12 cellular contexts compared by ENCODE assay signal in the genomic region with DNA sequence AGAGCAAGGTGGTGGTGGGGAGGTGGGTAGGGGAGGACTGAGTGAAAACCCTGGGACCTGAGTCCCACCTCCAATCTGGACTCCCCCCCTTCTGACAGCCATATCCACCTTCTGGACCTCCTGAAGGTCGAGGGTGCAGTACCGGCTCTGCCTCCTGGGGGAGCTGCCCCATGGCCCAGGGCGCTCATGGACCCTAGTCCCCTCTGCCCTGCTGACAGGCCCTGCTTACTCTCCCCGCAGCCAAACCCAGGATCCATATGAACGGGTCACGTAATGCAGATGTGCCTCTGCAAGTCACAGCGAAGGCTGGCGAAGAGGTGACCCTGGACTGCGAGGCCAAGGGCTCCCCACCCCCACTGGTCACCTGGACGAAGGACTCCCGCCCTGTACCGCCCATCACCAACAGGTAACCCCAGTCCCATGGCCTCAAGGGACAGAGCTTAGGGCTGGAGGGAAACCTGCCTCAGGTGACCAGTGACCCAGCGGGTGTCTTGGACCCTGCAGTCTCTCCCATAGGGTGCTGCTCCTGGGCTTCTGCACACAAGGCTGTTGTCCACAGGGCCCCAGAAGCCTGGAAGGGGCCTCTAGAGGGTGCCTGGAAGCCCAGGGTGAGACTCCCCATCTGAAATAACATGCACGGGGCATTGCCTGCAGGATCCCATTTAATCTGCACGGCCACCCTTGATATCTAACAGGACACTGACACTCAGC.
DNase-seq lines count a peak whose midpoint lies in the region; ATAC-seq and TF ChIP-seq lines count a peak whose summit lies in the region.
"Had no signal": no experiment of that assay in that cellular context is flagged by ENCODE, and none has a peak within 500 bp of the region (broad histone marks: within the 10 kb centered on the region; RNA-seq: fewer than 3 reads in every experiment).

No MANE protein-coding gene starts in this region.

- H3K4me1 ChIP-seq in cardiac muscle cell (ENCODE audit: low read depth), result no peaks in the 10 kb centered on the region
- peaks cover 2% of the 10 kb centered on the region for H3K4me1 ChIP-seq in right cardiac atrium (ENCODE audit: control insufficient read depth, insufficient read depth, low read length)
- no peaks in the 10 kb centered on the region for H3K4me1 ChIP-seq in upper lobe of right lung

- DNase-seq in cardiac muscle cell (ENCODE audit: low read depth in 1 of 2, low spot score in 1 of 2) (peak in 1 of 2 donors; percentile 36), left cardiac atrium (no peak), right cardiac atrium (peak in 2 of 3 donors; percentile 38 to 51), upper lobe of right lung (no peak), occipital lobe (lab: John Stamatoyannopoulos, UW) (no peak)
- DNase-seq: activated CD4-positive, alpha-beta T cell treated with anti-CD3 and anti-CD28 coated beads, Interleukin-2, amount 10 ng/mL, durations not matched to agents 7 days and 5 days; CD4-positive, alpha-beta T cell; central memory CD4-positive, alpha-beta T cell; NCI-H446 treated with DMSO at 0.1 percent for 48 hours had no signal

- TF ChIP-seq CTCF in cardiac muscle cell (IDR thresholded peaks at IDR 0.05; ENCODE audit: low read depth, low read length) (peak; percentile 39), upper lobe of right lung (IDR thresholded peaks at IDR 0.05) (peak; percentile 17)

- no peaks in the 10 kb centered on the region for H3K9me3 ChIP-seq in cardiac muscle cell (ENCODE audit: low read depth)
- no peaks in the 10 kb centered on the region for H3K9me3 ChIP-seq in right cardiac atrium (ENCODE audit: control insufficient read depth, low read length)
- H3K9me3 ChIP-seq in upper lobe of right lung, result no peaks in the 10 kb centered on the region

- H3K27ac ChIP-seq in cardiac muscle cell, result no peak overlapping the region
- H3K27ac ChIP-seq in right cardiac atrium (ENCODE audit: low read length), result no peak overlapping the region
- no peak overlapping the region for H3K27ac ChIP-seq in upper lobe of right lung

- H3K36me3 ChIP-seq in cardiac muscle cell, result no peaks in the 10 kb centered on the region
- H3K36me3 ChIP-seq in upper lobe of right lung, result no peaks in the 10 kb centered on the region

- intact Hi-C loops in left cardiac atrium (cut with DNase I) (no loop called here), right cardiac atrium (cut with DNase I) (no loop called here), upper lobe of right lung (cut with DNase I) (no loop called here)

- H3K4me3 ChIP-seq in cardiac muscle cell, result no peak overlapping the region
- no peak overlapping the region for H3K4me3 ChIP-seq in right cardiac atrium (ENCODE audit: low read length)
- no peak overlapping the region for H3K4me3 ChIP-seq in upper lobe of right lung

- no peaks in the 10 kb centered on the region for H3K27me3 ChIP-seq in cardiac muscle cell
- H3K27me3 ChIP-seq in right cardiac atrium (ENCODE audit: control insufficient read depth, insufficient read depth), result no peaks in the 10 kb centered on the region
- H3K27me3 ChIP-seq in upper lobe of right lung, result peaks cover 37% of the 10 kb centered on the region

- ATAC-seq in left cardiac atrium (no peak), SK-N-SH treated with all-trans-retinoic acid at 6 μM for 48 hours (peak; percentile 42), right cardiac atrium (no peak), upper lobe of right lung (no peak), GM18517 (IDR thresholded peaks at IDR 0.05; ENCODE audit: unreplicated experiment) (no peak), GM19324 (IDR thresholded peaks at IDR 0.05; ENCODE audit: low FRiP score, unreplicated experiment) (no peak)

- 81% methylated on average over 15 of the region's 15 CpGs for WGBS in right cardiac atrium

TF ChIP-seq in SK-N-SH treated with all-trans-retinoic acid at 6 μM for 48 hours, 23 proteins besides CTCF, POLR2A, EP300 and RAD21:
- TF ChIP-seq ZC3H10 (CRISPR knock-in tag; IDR thresholded peaks at IDR 0.05), result no peak
- no peak for TF ChIP-seq PATZ1 (CRISPR knock-in tag; IDR thresholded peaks at IDR 0.05; ENCODE audit: borderline replicate concordance)
- TF ChIP-seq ZNF70 (CRISPR knock-in tag; IDR thresholded peaks at IDR 0.05), result no peak
- no peak for TF ChIP-seq ZNF565 (CRISPR knock-in tag; conservative IDR thresholded peaks at IDR 0.05; ENCODE audit: low read depth)
- TF ChIP-seq ZNF8 (CRISPR knock-in tag; IDR thresholded peaks at IDR 0.05), result no peak
- no peak for TF ChIP-seq ESRRG (CRISPR knock-in tag; IDR thresholded peaks at IDR 0.05)
- TF ChIP-seq CSRNP3 (CRISPR knock-in tag; IDR thresholded peaks at IDR 0.05), result no peak
- no peak for TF ChIP-seq SNAI2 (CRISPR knock-in tag; IDR thresholded peaks at IDR 0.05)
- TF ChIP-seq ARNTL (CRISPR knock-in tag; IDR thresholded peaks at IDR 0.05; ENCODE audit: borderline replicate concordance, low read depth), result no peak
- no peak for TF ChIP-seq POU6F1 (CRISPR knock-in tag; IDR thresholded peaks at IDR 0.05; ENCODE audit: borderline replicate concordance, low read depth)
TF ChIP-seq in SK-N-SH treated with all-trans-retinoic acid at 6 μM for 48 hours: peak in this region for 0.

Comparison
In these comparisons a context has a peak if more than half of its experiments do, and no peak if none do; other contexts are left out.
1. DNase-seq: peak in right cardiac atrium (2 of 3); none in left cardiac atrium (single experiment), upper lobe of right lung (single experiment) and occipital lobe (single experiment).